26 cellular contexts compared by ENCODE assay signal in the genomic region with DNA sequence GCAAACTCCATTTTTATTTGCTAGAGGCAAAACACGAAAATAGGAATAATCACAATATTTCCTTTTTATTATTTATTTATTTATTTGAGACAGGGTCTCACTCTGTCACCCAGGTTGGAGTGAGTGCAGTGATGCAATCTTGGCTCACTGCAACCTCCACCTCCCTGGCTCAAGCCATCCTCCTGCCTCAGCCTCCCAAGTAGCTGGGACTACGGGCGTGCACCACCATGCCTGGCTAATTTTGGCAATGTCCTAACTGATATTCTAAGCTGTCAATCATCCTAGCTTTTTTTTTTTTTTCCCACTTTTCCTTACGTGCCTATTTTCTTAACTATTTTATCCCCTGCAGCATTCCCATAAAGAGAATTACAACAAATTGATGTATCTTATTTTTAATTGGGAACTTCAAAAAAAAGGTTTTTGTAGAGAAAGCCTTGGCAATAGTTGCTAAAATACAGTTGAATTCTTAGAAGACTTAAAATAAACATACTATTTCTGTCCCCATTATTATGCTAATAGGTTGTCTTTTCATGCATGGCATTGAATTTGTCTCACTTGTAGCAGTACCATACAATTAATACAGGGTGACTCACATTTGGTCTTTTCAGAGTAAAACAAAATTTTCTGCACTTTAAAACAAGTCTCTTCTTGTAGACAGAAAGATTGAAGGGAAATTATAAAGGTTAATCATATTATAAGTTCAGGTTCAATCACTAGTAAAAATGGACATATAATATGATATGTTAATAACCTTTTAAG.
"Had no signal": no experiment of that assay in that cellular context is flagged by ENCODE, and none has a peak within 500 bp of the region (broad histone marks: within the 10 kb centered on the region; RNA-seq: fewer than 3 reads in every experiment).

No MANE protein-coding gene starts in this region.

- H3K4me1 Mint-ChIP-seq: activated naive CD8-positive, alpha-beta T cell treated with anti-CD3 and anti-CD28 coated beads, Interleukin-2, amount 10 ng/mL, durations not matched to agents 7 days and 5 days had no signal

- H3K4me3 Mint-ChIP-seq: activated CD8-positive, alpha-beta T cell treated with anti-CD3 and anti-CD28 coated beads, Interleukin-2, amount 10 ng/mL, durations not matched to agents 7 days and 5 days; activated naive CD8-positive, alpha-beta T cell treated with anti-CD3 and anti-CD28 coated beads, Interleukin-2, amount 10 ng/mL, durations not matched to agents 7 days and 5 days; T-helper 17 cell; WTC11 had no signal

- H3K9me3 Mint-ChIP-seq: activated naive CD8-positive, alpha-beta T cell treated with anti-CD3 and anti-CD28 coated beads, Interleukin-2, amount 10 ng/mL, durations not matched to agents 7 days and 5 days; WTC11 had no signal

- H3K36me3 ChIP-seq: adrenal gland, cardiac muscle cell had no signal

- DNase-seq: activated CD4-positive, alpha-beta T cell treated with anti-CD3 and anti-CD28 coated beads for 48 hours; activated CD4-positive, alpha-beta T cell treated with anti-CD3 and anti-CD28 coated beads, Interleukin-2, amount 50 U/mL, for 4 hours; activated CD4-positive, CD25-positive, alpha-beta regulatory T cell treated with anti-CD3 and anti-CD28 coated beads, Interleukin-2, amount 50 U/mL, for 72 hours; activated CD8-positive, alpha-beta memory T cell treated with anti-CD3 and anti-CD28 coated beads, Interleukin-2, amount 50 U/mL, for 48 hours; activated CD8-positive, alpha-beta T cell treated with anti-CD3 and anti-CD28 coated beads, Interleukin-2, amount 10 ng/mL, durations not matched to agents 7 days and 5 days; activated naive CD4-positive, alpha-beta T cell treated with anti-CD3 and anti-CD28 coated beads, Interleukin-2, amount 50 U/mL, for 16 hours; activated naive CD8-positive, alpha-beta T cell treated with anti-CD3 and anti-CD28 coated beads, Interleukin-2, amount 10 ng/mL, durations not matched to agents 7 days and 5 days; activated T-cell treated with anti-CD3 and anti-CD28 coated beads, Interleukin-2, amount 50 U/mL, for 1 hour; adrenal gland; anterior cingulate cortex; body of pancreas; KG1; NCI-H1092; NCI-H1417; NCI-H1694; NCI-H2029; NCI-H2107; NCI-H345; NCI-H510A; NCI-H526 treated with DMSO at 0.1 percent for 48 hours; NK-92 treated with Interleukin-12 subunit alpha and Interleukin-12 subunit beta, amount 100 ng/mL, for 24 hours; SIG-M5; T-helper 17 cell; T-helper 9 cell had no signal

- H3K27ac ChIP-seq: adrenal gland, body of pancreas, cardiac muscle cell had no signal

- H3K36me3 Mint-ChIP-seq: activated naive CD8-positive, alpha-beta T cell treated with anti-CD3 and anti-CD28 coated beads, Interleukin-2, amount 10 ng/mL, durations not matched to agents 7 days and 5 days; WTC11 had no signal

- H3K27me3 ChIP-seq: adrenal gland, body of pancreas, cardiac muscle cell had no signal

- H3K4me1 ChIP-seq: adrenal gland, body of pancreas had no signal

- H3K4me3 ChIP-seq: adrenal gland, body of pancreas, cardiac muscle cell had no signal

- H3K27ac Mint-ChIP-seq: activated CD8-positive, alpha-beta T cell treated with anti-CD3 and anti-CD28 coated beads, Interleukin-2, amount 10 ng/mL, durations not matched to agents 7 days and 5 days; activated naive CD8-positive, alpha-beta T cell treated with anti-CD3 and anti-CD28 coated beads, Interleukin-2, amount 10 ng/mL, durations not matched to agents 7 days and 5 days; T-helper 17 cell; WTC11 had no signal

- H3K9me3 ChIP-seq: adrenal gland, body of pancreas had no signal
